Comparison of ENCODE assay signal across 1 cellular context in genomic region chr14:102262894-102263462, GRCh38.
TF ChIP-seq lines count a peak whose summit lies in the region.

No MANE protein-coding gene starts in this region.

TF ChIP-seq in HepG2, 621 proteins besides CTCF, POLR2A, EP300 and RAD21 (continued from another document and continues in another):
- TF ChIP-seq ZUFSP (CRISPR knock-in tag; IDR thresholded peaks at IDR 0.05; ENCODE audit: borderline replicate concordance), result no peak
- TF ChIP-seq ZNF407 (CRISPR knock-in tag; IDR thresholded peaks at IDR 0.05; ENCODE audit: not compliant biosample characterization), result no peak
- TF ChIP-seq DMAP1 (CRISPR knock-in tag; IDR thresholded peaks at IDR 0.05), result peak; percentile 51; the same call in 1 of the 2 replicates
- TF ChIP-seq ZBTB38 (CRISPR knock-in tag; IDR thresholded peaks at IDR 0.05), result peak; percentile 97
- no peak for TF ChIP-seq DBP (CRISPR knock-in tag; IDR thresholded peaks at IDR 0.05; ENCODE audit: not compliant biosample characterization)
- TF ChIP-seq GLI4 (CRISPR knock-in tag; IDR thresholded peaks at IDR 0.05; ENCODE audit: borderline replicate concordance), result no peak
- TF ChIP-seq ZNF24 (IDR thresholded peaks at IDR 0.05), result no peak
- TF ChIP-seq NFATC3 (CRISPR knock-in tag; IDR thresholded peaks at IDR 0.05), result 0 out of 2 replicates have a peak, but pooled peaks have one; percentile 51
- peak; percentile 31; the same call in 1 of the 2 replicates for TF ChIP-seq NFYC (CRISPR knock-in tag; IDR thresholded peaks at IDR 0.05)
- no peak for TF ChIP-seq RFXANK (CRISPR knock-in tag; IDR thresholded peaks at IDR 0.05)
- TF ChIP-seq ZBTB7A (CRISPR knock-in tag; IDR thresholded peaks at IDR 0.05), result no peak
- TF ChIP-seq ZNF205 (CRISPR knock-in tag; IDR thresholded peaks at IDR 0.05), result no peak
- TF ChIP-seq ZNF512B (CRISPR knock-in tag; IDR thresholded peaks at IDR 0.05; ENCODE audit: borderline replicate concordance), result no peak
- TF ChIP-seq ZNF768 (CRISPR knock-in tag; IDR thresholded peaks at IDR 0.05), result peak; percentile 60; the same call in 1 of the 2 replicates
- TF ChIP-seq RNF219 (CRISPR knock-in tag; IDR thresholded peaks at IDR 0.05), result no peak
- TF ChIP-seq MAFG (CRISPR knock-in tag; IDR thresholded peaks at IDR 0.05), result no peak
- no peak for TF ChIP-seq ZNF543 (CRISPR knock-in tag; IDR thresholded peaks at IDR 0.05)
- TF ChIP-seq THRA (CRISPR knock-in tag; IDR thresholded peaks at IDR 0.05; ENCODE audit: borderline replicate concordance), result peak; percentile 98
- TF ChIP-seq KMT2B (CRISPR knock-in tag; IDR thresholded peaks at IDR 0.05), result peak; percentile 55; the same call in 1 of the 2 replicates
- TF ChIP-seq ZNF33B (CRISPR knock-in tag; IDR thresholded peaks at IDR 0.05), result no peak
- TF ChIP-seq ZNF772 (CRISPR knock-in tag; IDR thresholded peaks at IDR 0.05), result no peak
- peak; percentile 51; the same call in 1 of the 2 replicates for TF ChIP-seq SMAD3 (CRISPR knock-in tag; IDR thresholded peaks at IDR 0.05)
- TF ChIP-seq ZNF747 (CRISPR knock-in tag; IDR thresholded peaks at IDR 0.05; ENCODE audit: borderline replicate concordance), result no peak
- no peak for TF ChIP-seq MTA1 (CRISPR knock-in tag; IDR thresholded peaks at IDR 0.05; ENCODE audit: borderline replicate concordance)
- no peak for TF ChIP-seq JARID2 (CRISPR knock-in tag; IDR thresholded peaks at IDR 0.05; ENCODE audit: insufficient replicate concordance)
- TF ChIP-seq SIN3A (IDR thresholded peaks at IDR 0.05; ENCODE audit: borderline replicate concordance, low read depth, low read length), result no peak
- TF ChIP-seq SCMH1 (CRISPR knock-in tag; IDR thresholded peaks at IDR 0.05; ENCODE audit: borderline replicate concordance), result no peak
- TF ChIP-seq ZNF282 (IDR thresholded peaks at IDR 0.05; ENCODE audit: partially characterized antibody), result no peak
- TF ChIP-seq ZNF512 (CRISPR knock-in tag; IDR thresholded peaks at IDR 0.05), result no peak
- no peak for TF ChIP-seq ZHX2 (IDR thresholded peaks at IDR 0.05; ENCODE audit: low read depth)
- no peak for TF ChIP-seq ZHX2 (CRISPR knock-in tag; IDR thresholded peaks at IDR 0.05; ENCODE audit: borderline replicate concordance)
- no peak for TF ChIP-seq MEIS2 (CRISPR knock-in tag; IDR thresholded peaks at IDR 0.05)
